In the genomic region with DNA sequence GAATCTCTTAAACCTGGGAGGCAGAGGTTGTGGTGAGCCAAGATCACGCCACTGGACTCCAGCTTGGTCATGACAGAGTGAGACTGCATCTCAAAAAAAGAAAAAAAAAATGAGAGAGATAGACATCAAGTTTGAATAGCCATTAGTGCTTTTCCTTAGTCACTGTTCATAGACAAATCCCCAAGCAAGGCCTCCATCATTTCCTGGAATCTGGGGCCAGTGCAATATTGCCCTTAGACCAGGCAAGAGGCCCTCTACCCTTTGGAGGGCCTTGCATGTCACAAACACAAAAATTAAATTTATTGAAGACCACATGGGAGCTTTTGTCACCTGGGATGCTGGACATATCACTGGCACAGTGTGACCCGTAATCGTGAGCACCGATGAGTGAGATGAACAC, we compare ENCODE assay signal across 20 cellular contexts.
"Had no signal": no experiment of that assay in that cellular context is flagged by ENCODE, and none has a peak within 500 bp of the region (broad histone marks: within the 10 kb centered on the region; RNA-seq: fewer than 3 reads in every experiment).

No MANE protein-coding gene starts in this region.

- H3K27ac ChIP-seq: HL-60, PC-9, Peyer's patch, SJSA1, SK-N-MC had no signal

- H2AFZ ChIP-seq: PC-9 had no signal

- H3K9me3 ChIP-seq: Peyer's patch, SJSA1 had no signal

- FAIRE-seq: HTR-8/SVneo had no signal

- DNase-seq: KBM-7, MV-4-11, NCI-H1048, NCI-H1436, NCI-H187, NCI-H2029, NCI-H226, NCI-H510A, NCI-H524 treated with DMSO at 0.1 percent for 48 hours, NCI-H774, OCI-M1, PC-9, Peyer's patch, Right ventricle myocardium superior, RPMI8226, SIG-M5 had no signal

- H3K4me2 ChIP-seq: PC-9 had no signal

- H3K36me3 ChIP-seq: Peyer's patch, SJSA1 had no signal

- H3K4me3 ChIP-seq: PC-9, Peyer's patch, SJSA1, SK-N-MC had no signal

- H3K4me1 ChIP-seq: Peyer's patch, SJSA1 had no signal

- H3K27me3 ChIP-seq: Peyer's patch, SJSA1 had no signal
